In genomic region chr5:922745-923472, GRCh38 we compare ENCODE assay signal across 13 cellular contexts. TPM values are rescaled to one million over a fixed set of nuclear protein-coding genes. Genes with fewer than 3 reads are reported as not detected.
DNase-seq lines count a peak whose midpoint lies in the region; ATAC-seq and TF ChIP-seq lines count a peak whose summit lies in the region.
"Had no signal": no experiment of that assay in that cellular context is flagged by ENCODE, and none has a peak within 500 bp of the region (broad histone marks: within the 10 kb centered on the region; RNA-seq: fewer than 3 reads in every experiment).

No MANE protein-coding gene starts in this region.

- H3K27me3 ChIP-seq in uterus = peaks cover 0 to 8% of the 10 kb centered on the region in 2 donors
- H3K27me3 ChIP-seq: Peyer's patch had no signal

- peaks cover 0 to 8% of the 10 kb centered on the region in 2 donors for H3K4me1 ChIP-seq in uterus

- no peaks in the 10 kb centered on the region for H3K9me3 ChIP-seq in uterus
- H3K9me3 ChIP-seq: adrenal gland, body of pancreas, Peyer's patch, upper lobe of left lung had no signal

- H3K27ac ChIP-seq in uterus = no peak overlapping the region
- H3K27ac ChIP-seq: adrenal gland, body of pancreas, Peyer's patch, upper lobe of left lung had no signal

- TF ChIP-seq POLR2A in uterus (IDR thresholded peaks at IDR 0.05) = no peak

- ATAC-seq in GM21381 (IDR thresholded peaks at IDR 0.05; ENCODE audit: unreplicated experiment) (no peak), HG03097 (IDR thresholded peaks at IDR 0.05; ENCODE audit: low FRiP score, unreplicated experiment) (no peak)

- intact Hi-C loops in uterus (cut with DNase I; ENCODE audit: low total_unique reads) = no loop called here

- no peak overlapping the region for H3K4me3 ChIP-seq in uterus
- H3K4me3 ChIP-seq: adrenal gland, body of pancreas, Peyer's patch, upper lobe of left lung had no signal

- H3K36me3 ChIP-seq in uterus = no peaks in the 10 kb centered on the region
- H3K36me3 ChIP-seq: adrenal gland, Peyer's patch, upper lobe of left lung had no signal

- no peak for TF ChIP-seq CTCF in uterus (IDR thresholded peaks at IDR 0.05)

- peak; percentile 55 for DNase-seq in activated effector memory CD4-positive, alpha-beta T cell treated with anti-CD3 and anti-CD28 coated beads, Interleukin-2, amount 50 U/mL, for 16 hours
- no peak for DNase-seq in activated effector memory CD4-positive, alpha-beta T cell treated with Interleukin-2 at 50 U/mL for 16 hours
- peak; percentile 58 for DNase-seq in SW480 (ENCODE audit: low spot score)
- DNase-seq in myocyte (ENCODE audit: low read depth) = peak; percentile 72
- peak; percentile 9 for DNase-seq in uterus
- DNase-seq in stimulated activated CD4-positive, alpha-beta T cell treated with anti-CD3 and anti-CD28 coated beads, Interleukin-1b, Interleukin-23, amount 100 ng/mL, for 48 hours = no peak
- DNase-seq: cerebellar nuclear complex had no signal

RNA-seq across cellular contexts. Expression of gene TRIP13, which starts 30.2 kb away (rescaled TPM):
- total RNA-seq in myocyte = 3.5 and 4.5 TPM in 2 replicates
- polyA plus RNA-seq in myocyte (2012) = 1.8 TPM
- 10 to 100 TPM in 1 of 4 donors, 1 to 10 TPM in 2, not detected in 1; 1.2 to 10.5 (median 1.3) TPM for total RNA-seq in uterus

RNA-seq across cellular contexts. Expression of gene BRD9, which starts 30.3 kb away (rescaled TPM):
- total RNA-seq in myocyte = 29.2 and 30.9 TPM in 2 replicates
- polyA plus RNA-seq in myocyte (2012) = 28.7 TPM
- 10 to 100 TPM; 31.0 to 53.9 (median 44.2) TPM for total RNA-seq in uterus

Comparison
In these comparisons a context has a peak if more than half of its experiments do, and no peak if none do; other contexts are left out.
1. DNase-seq: peak in activated effector memory CD4-positive, alpha-beta T cell treated with anti-CD3 and anti-CD28 coated beads, Interleukin-2, amount 50 U/mL, for 16 hours (single experiment), SW480 (single experiment), myocyte (single experiment) and uterus (2 of 2); none in activated effector memory CD4-positive, alpha-beta T cell treated with Interleukin-2 at 50 U/mL for 16 hours (single experiment) and stimulated activated CD4-positive, alpha-beta T cell treated with anti-CD3 and anti-CD28 coated beads, Interleukin-1b, Interleukin-23, amount 100 ng/mL, for 48 hours (single experiment).